In the genomic region with DNA sequence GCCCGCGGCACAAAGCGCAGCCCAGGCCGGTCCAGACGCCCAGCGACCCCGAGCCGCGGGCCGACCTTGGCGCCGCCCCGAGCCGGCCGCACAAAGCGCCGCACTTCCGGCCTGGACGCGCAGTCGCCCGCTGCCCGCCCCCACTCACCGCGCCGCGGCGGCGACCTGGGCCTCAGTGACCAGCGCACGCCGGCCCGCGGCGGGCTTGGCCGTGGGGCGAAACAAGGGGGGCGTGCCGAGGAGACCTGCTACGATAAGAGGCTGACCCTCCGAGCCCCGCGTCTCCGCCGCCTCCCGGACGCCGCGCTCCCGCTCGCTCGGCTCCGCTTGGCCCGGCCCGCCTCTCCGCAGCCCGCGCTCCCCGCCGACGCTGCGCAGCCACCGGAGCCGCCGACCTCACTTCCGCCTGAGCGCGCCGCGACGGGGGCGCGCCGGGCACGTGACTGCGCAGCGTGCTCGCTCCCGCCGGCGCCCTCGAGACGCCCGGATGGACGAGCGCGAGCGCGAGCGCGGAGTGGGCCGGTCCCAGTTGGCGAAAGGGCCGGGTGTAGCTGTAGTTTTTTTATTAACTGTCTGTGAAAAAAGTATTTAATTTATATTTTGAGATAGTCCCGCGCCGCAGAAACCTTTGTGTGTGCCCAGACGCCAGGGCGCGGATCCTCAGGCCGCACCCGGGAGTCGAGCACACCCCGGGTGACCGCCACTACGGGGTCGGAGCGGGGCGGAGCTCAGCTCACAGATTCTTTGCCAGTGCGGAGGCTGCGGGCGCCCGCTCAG, we compare ENCODE assay signal across 8 cellular contexts.
DNase-seq lines count a peak whose midpoint lies in the region; ATAC-seq and TF ChIP-seq lines count a peak whose summit lies in the region.

A gene with protein sequence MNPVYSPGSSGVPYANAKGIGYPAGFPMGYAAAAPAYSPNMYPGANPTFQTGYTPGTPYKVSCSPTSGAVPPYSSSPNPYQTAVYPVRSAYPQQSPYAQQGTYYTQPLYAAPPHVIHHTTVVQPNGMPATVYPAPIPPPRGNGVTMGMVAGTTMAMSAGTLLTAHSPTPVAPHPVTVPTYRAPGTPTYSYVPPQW (minus strand): TSS at position 395 of the 777 bp plus-strand sequence. CDS start 10,814 bp downstream, outside the sequence.

- H3K36me3 Mint-ChIP-seq in nephron (ENCODE audit: low read depth) = peaks cover 16% of the 10 kb centered on the region
- H3K36me3 Mint-ChIP-seq in stimulated activated naive CD8-positive, alpha-beta T cell treated with anti-CD3 and anti-CD28 coated beads, Interleukin-15, Interleukin-2, amounts not matched to agents 100 ng/mL and 50 ng/mL, for 24 hours (ENCODE audit: low read depth) = peaks cover 18% of the 10 kb centered on the region

- H3K4me3 Mint-ChIP-seq in nephron = peak within 1 kb of the TSS; percentile 88 to 99 (median 95)
- H3K4me3 Mint-ChIP-seq in stimulated activated naive CD8-positive, alpha-beta T cell treated with anti-CD3 and anti-CD28 coated beads, Interleukin-15, Interleukin-2, amounts not matched to agents 100 ng/mL and 50 ng/mL, for 24 hours = peak within 1 kb of the TSS; percentile 93

- H3K27ac Mint-ChIP-seq in nephron = peak within 1 kb of the TSS; percentile 98 to 99 (median 98)
- H3K27ac Mint-ChIP-seq in stimulated activated naive CD8-positive, alpha-beta T cell treated with anti-CD3 and anti-CD28 coated beads, Interleukin-15, Interleukin-2, amounts not matched to agents 100 ng/mL and 50 ng/mL, for 24 hours = peak within 1 kb of the TSS; percentile 97

- H3K27ac ChIP-seq in KOPT-K1 (ENCODE audit: low read depth, low read length, poor library complexity, severe bottlenecking) (peak within 1 kb of the TSS; percentile 88), RWPE1 (peak within 1 kb of the TSS; percentile 88)

- DNase-seq in EH (ENCODE audit: low read depth) (peak; percentile 87), RWPE1 (ENCODE audit: low spot score) (peak; percentile 82), fibroblast of peridontal ligament (ENCODE audit: extremely low read depth) (peak; percentile 82)
- peak; percentile 84 for DNase-seq in activated T-helper 9 cell treated with anti-CD3 and anti-CD28 coated beads, Interleukin-2, amount 50 U/mL, for 16 hours (ENCODE audit: low read depth)

- H3K36me3 ChIP-seq in KOPT-K1 (ENCODE audit: insufficient read depth, low read length) = peaks cover 32% of the 10 kb centered on the region

- peak; percentile 82 for ATAC-seq in GM21825 (IDR thresholded peaks at IDR 0.05; ENCODE audit: unreplicated experiment)

- CTCF ChIA-PET in RWPE1 (lab: Yijun Ruan, JAX) = interaction anchor here (0.7 to 0.9 kb wide), 2 partner anchors 10 to 13 kb away, joined by 3 to 4 read pairs; no protein-coding TSS in a partner anchor

- no peaks in the 10 kb centered on the region for H3K9me3 ChIP-seq in KOPT-K1 (ENCODE audit: insufficient read depth, low read length, poor library complexity, severe bottlenecking)

- H3K27me3 Mint-ChIP-seq in nephron (ENCODE audit: low read depth) = no peaks in the 10 kb centered on the region
- no peaks in the 10 kb centered on the region for H3K27me3 Mint-ChIP-seq in stimulated activated naive CD8-positive, alpha-beta T cell treated with anti-CD3 and anti-CD28 coated beads, Interleukin-15, Interleukin-2, amounts not matched to agents 100 ng/mL and 50 ng/mL, for 24 hours

- no peak for TF ChIP-seq CTCF in RWPE1 (conservative IDR thresholded peaks at IDR 0.05; ENCODE audit: low read depth)
- TF ChIP-seq CTCF in nephron (IDR thresholded peaks at IDR 0.05; ENCODE audit: unreplicated experiment in 3 of 3) = no peak

- peaks cover 18% of the 10 kb centered on the region for H3K4me1 Mint-ChIP-seq in nephron
- H3K4me1 Mint-ChIP-seq in stimulated activated naive CD8-positive, alpha-beta T cell treated with anti-CD3 and anti-CD28 coated beads, Interleukin-15, Interleukin-2, amounts not matched to agents 100 ng/mL and 50 ng/mL, for 24 hours (ENCODE audit: low read depth) = peaks cover 36% of the 10 kb centered on the region

- H3K9me3 Mint-ChIP-seq in nephron = no peaks in the 10 kb centered on the region
- H3K9me3 Mint-ChIP-seq in stimulated activated naive CD8-positive, alpha-beta T cell treated with anti-CD3 and anti-CD28 coated beads, Interleukin-15, Interleukin-2, amounts not matched to agents 100 ng/mL and 50 ng/mL, for 24 hours = no peaks in the 10 kb centered on the region

- POLR2A ChIA-PET in RWPE1 (lab: Yijun Ruan, JAX; ENCODE audit: low non-redundant PET) = no interaction called here

Comparison
In these comparisons a context has a peak if more than half of its experiments do, and no peak if none do; other contexts are left out.
1. Peak in every context shown above with its lines: DNase-seq, ATAC-seq and H3K27ac ChIP-seq.